Comparison of ENCODE assay signal across 8 cellular contexts in genomic region chr11:130580372-130580771, GRCh38.
A peak's percentile ranks its signal among the peaks of the same experiment; 100 is the strongest.
DNase-seq lines count a peak whose midpoint lies in the region; ATAC-seq and TF ChIP-seq lines count a peak whose summit lies in the region.
"Had no signal": no experiment of that assay in that cellular context is flagged by ENCODE, and none has a peak within 500 bp of the region (broad histone marks: within the 10 kb centered on the region; RNA-seq: fewer than 3 reads in every experiment).

No MANE protein-coding gene starts in this region.

- no peak overlapping the region for H3K4me3 Mint-ChIP-seq in activated CD8-positive, alpha-beta T cell treated with anti-CD3 and anti-CD28 coated beads for 36 hours
- H3K4me3 Mint-ChIP-seq: T-helper 17 cell had no signal

- no peak for TF ChIP-seq CTCF in brain microvascular endothelial cell (IDR thresholded peaks at IDR 0.05; ENCODE audit: low read depth, low read length, missing control alignments)
- TF ChIP-seq CTCF in transverse colon (IDR thresholded peaks at IDR 0.05): no peak
- no peak for TF ChIP-seq CTCF in activated CD8-positive, alpha-beta T cell treated with anti-CD3 and anti-CD28 coated beads for 36 hours (IDR thresholded peaks at IDR 0.05)

- no peaks in the 10 kb centered on the region for H3K4me1 Mint-ChIP-seq in activated CD8-positive, alpha-beta T cell treated with anti-CD3 and anti-CD28 coated beads for 36 hours (ENCODE audit: low read depth)
- H3K4me1 Mint-ChIP-seq: T-helper 17 cell had no signal

- in situ Hi-C loops in brain microvascular endothelial cell (cut with HindIII; ENCODE audit: low pct_ligation_motif_present, low sequenced_read_pairs) (no loop called here), transverse colon (cut with MboI; ENCODE audit: low pct_ligation_motif_present in 1 of 4, low pct_unique_long_range_greater_than_20kb in 1 of 4, low sequenced_read_pairs in 3 of 4) (no loop called here)

- H3K4me3 ChIP-seq in brain microvascular endothelial cell (ENCODE audit: low read depth, low read length): no peak overlapping the region
- no peak overlapping the region for H3K4me3 ChIP-seq in transverse colon

- peak overlapping the region; percentile 82 for H3K27ac ChIP-seq in brain microvascular endothelial cell
- H3K27ac ChIP-seq in transverse colon: peak overlapping the region; percentile 21 to 54 (median 51)

- H3K4me1 ChIP-seq in transverse colon: peaks cover 0 to 10% (median 4%) of the 10 kb centered on the region in 4 donors

- WGBS in transverse colon (ENCODE audit: low coverage in 1 of 2), 2 donors: 21 to 50% methylated on average over 2 to 4 of the region's 4 CpGs

- no peaks in the 10 kb centered on the region for H3K36me3 Mint-ChIP-seq in activated CD8-positive, alpha-beta T cell treated with anti-CD3 and anti-CD28 coated beads for 36 hours (ENCODE audit: low read depth)

- no peak for TF ChIP-seq EP300 in transverse colon (IDR thresholded peaks at IDR 0.05; ENCODE audit: low read depth)

- DNase-seq in LHCN-M2 (ENCODE audit: low read depth) (peak; percentile 81), brain microvascular endothelial cell (peak; percentile 94), islet precursor cell (peak; percentile 97), transverse colon (no peak)
- no peak for DNase-seq in activated CD8-positive, alpha-beta T cell treated with anti-CD3 and anti-CD28 coated beads for 36 hours
- DNase-seq in activated CD4-positive, alpha-beta T cell treated with anti-CD3 and anti-CD28 coated beads, Interleukin-2, amount 50 U/mL, for 4 hours: no peak
- DNase-seq: T-helper 17 cell had no signal

- POLR2A ChIA-PET in activated CD8-positive, alpha-beta T cell treated with anti-CD3 and anti-CD28 coated beads for 36 hours (lab: Charles Lee): no interaction called here

- H3K9me3 Mint-ChIP-seq in activated CD8-positive, alpha-beta T cell treated with anti-CD3 and anti-CD28 coated beads for 36 hours: no peaks in the 10 kb centered on the region

- no peaks in the 10 kb centered on the region for H3K9me3 ChIP-seq in transverse colon

- H3K27me3 ChIP-seq in brain microvascular endothelial cell (replicated peaks) (no peaks in the 10 kb centered on the region), transverse colon (no peaks in the 10 kb centered on the region)

- H3K27me3 Mint-ChIP-seq in activated CD8-positive, alpha-beta T cell treated with anti-CD3 and anti-CD28 coated beads for 36 hours: peaks cover 4% of the 10 kb centered on the region

- no peaks in the 10 kb centered on the region for H3K36me3 ChIP-seq in brain microvascular endothelial cell (replicated peaks)
- H3K36me3 ChIP-seq in transverse colon: no peaks in the 10 kb centered on the region

- ATAC-seq in activated CD8-positive, alpha-beta T cell treated with anti-CD3 and anti-CD28 coated beads for 36 hours: no peak
- no peak for ATAC-seq in GM21529 (IDR thresholded peaks at IDR 0.05; ENCODE audit: unreplicated experiment)
- ATAC-seq: T-helper 17 cell had no signal

- TF ChIP-seq POLR2A in transverse colon (IDR thresholded peaks at IDR 0.05): no peak

- H3K27ac Mint-ChIP-seq in activated CD8-positive, alpha-beta T cell treated with anti-CD3 and anti-CD28 coated beads for 36 hours: no peak overlapping the region
- H3K27ac Mint-ChIP-seq: T-helper 17 cell had no signal

- intact Hi-C loops in transverse colon (cut with DNase I; ENCODE audit: low total_unique reads): no loop called here
- intact Hi-C loops in activated CD8-positive, alpha-beta T cell treated with anti-CD3 and anti-CD28 coated beads for 36 hours (cut with micrococcal nuclease): no loop called here

- CTCF ChIA-PET in activated CD8-positive, alpha-beta T cell treated with anti-CD3 and anti-CD28 coated beads for 36 hours (lab: Charles Lee): no interaction called here

Comparison
In these comparisons a context has a peak if more than half of its experiments do, and no peak if none do; other contexts are left out.
1. DNase-seq: peak in LHCN-M2 (single experiment), brain microvascular endothelial cell (single experiment) and islet precursor cell (single experiment); none in transverse colon (single experiment), activated CD8-positive, alpha-beta T cell treated with anti-CD3 and anti-CD28 coated beads for 36 hours (single experiment) and activated CD4-positive, alpha-beta T cell treated with anti-CD3 and anti-CD28 coated beads, Interleukin-2, amount 50 U/mL, for 4 hours (0 of 2).